In genomic region chr13:33817513-33817842, GRCh38 we compare ENCODE assay signal across 8 cellular contexts. TPM values are rescaled to one million over a fixed set of nuclear protein-coding genes. Genes with fewer than 3 reads are reported as not detected.
DNase-seq lines count a peak whose midpoint lies in the region; TF ChIP-seq lines count a peak whose summit lies in the region.

No MANE protein-coding gene starts in this region.

- H3K27ac ChIP-seq in neural cell (ENCODE audit: low read length), result peak overlapping the region; percentile 89

- no peak for TF ChIP-seq POLR2A in erythroblast (IDR thresholded peaks at IDR 0.05; ENCODE audit: low read length)

- no peaks in the 10 kb centered on the region for H3K9me3 ChIP-seq in neural cell (ENCODE audit: low read length)

- no peaks in the 10 kb centered on the region for H3K9me2 ChIP-seq in neural cell (ENCODE audit: insufficient read depth, low read length)

- H3K4me3 ChIP-seq in LNCaP clone FGC (ENCODE audit: low read depth, low read length), result peak overlapping the region; percentile 81
- peak overlapping the region; percentile 80 for H3K4me3 ChIP-seq in choroid plexus epithelial cell (ENCODE audit: low read depth, low read length)
- H3K4me3 ChIP-seq in neural cell (ENCODE audit: low read length), result peak overlapping the region; percentile 89

- H3K4me2 ChIP-seq in neural cell (ENCODE audit: low read length), result peak overlapping the region; percentile 85

- no peak for TF ChIP-seq RAD21 in neural cell (conservative IDR thresholded peaks at IDR 0.05)

- TF ChIP-seq CTCF in LNCaP clone FGC (IDR thresholded peaks at IDR 0.05; ENCODE audit: control insufficient read depth, extremely low read depth, insufficient read depth), result no peak
- TF ChIP-seq CTCF in choroid plexus epithelial cell (conservative IDR thresholded peaks at IDR 0.05; ENCODE audit: low read depth, low read length), result no peak
- TF ChIP-seq CTCF in neural cell (IDR thresholded peaks at IDR 0.05; ENCODE audit: poor library complexity, severe bottlenecking), result no peak

- no peaks in the 10 kb centered on the region for H3F3A ChIP-seq in neural cell (ENCODE audit: insufficient read depth, low read length, poor library complexity, severe bottlenecking)

- TF ChIP-seq EP300 in neural cell (conservative IDR thresholded peaks at IDR 0.05; ENCODE audit: poor library complexity, severe bottlenecking), result no peak

- H3K36me3 ChIP-seq in neural cell (ENCODE audit: insufficient read depth, low read length), result no peaks in the 10 kb centered on the region

- H3K9me3 Mint-ChIP-seq in T-helper 2 cell treated with Interferon-gamma antibody and Interleukin-4, amounts not matched to agents 5 μg/mL and 100 μg/mL, for 36 hours, result no peaks in the 10 kb centered on the region

- H4K20me1 ChIP-seq in neural cell (ENCODE audit: insufficient read depth), result no peaks in the 10 kb centered on the region

- H3K4me3 Mint-ChIP-seq in T-helper 2 cell treated with Interferon-gamma antibody and Interleukin-4, amounts not matched to agents 5 μg/mL and 100 μg/mL, for 36 hours, result peak overlapping the region; percentile 100

- H2AFZ ChIP-seq in neural cell (ENCODE audit: low read depth, low read length), result peak overlapping the region; percentile 99

- peaks cover 17% of the 10 kb centered on the region for H3K36me3 Mint-ChIP-seq in T-helper 2 cell treated with Interferon-gamma antibody and Interleukin-4, amounts not matched to agents 5 μg/mL and 100 μg/mL, for 36 hours (ENCODE audit: low read depth)

- peaks cover 8% of the 10 kb centered on the region for H3K27me3 Mint-ChIP-seq in T-helper 2 cell treated with Interferon-gamma antibody and Interleukin-4, amounts not matched to agents 5 μg/mL and 100 μg/mL, for 36 hours (ENCODE audit: low read depth)

- H3K4me1 Mint-ChIP-seq in T-helper 2 cell treated with Interferon-gamma antibody and Interleukin-4, amounts not matched to agents 5 μg/mL and 100 μg/mL, for 36 hours (ENCODE audit: low read depth), result peaks cover 30% of the 10 kb centered on the region

- peaks cover 12% of the 10 kb centered on the region for H3K79me2 ChIP-seq in neural cell (replicated peaks; ENCODE audit: insufficient read depth, low read length)

- no peaks in the 10 kb centered on the region for H3K27me3 ChIP-seq in neural cell (ENCODE audit: insufficient read depth, low read depth, low read length)

- H3K9ac ChIP-seq in neural cell (ENCODE audit: low read length), result peak overlapping the region; percentile 75

- no peak for DNase-seq in T-helper 2 cell treated with Interferon-gamma antibody and Interleukin-4, amounts not matched to agents 5 μg/mL and 100 μg/mL, for 36 hours (ENCODE audit: low spot score)
- DNase-seq in T-helper 2 cell (no peak), LNCaP clone FGC (ENCODE audit: low read depth) (no peak), choroid plexus epithelial cell (ENCODE audit: low read depth) (peak; percentile 9), NCI-H2107 (lab: John Stamatoyannopoulos, UW) (no peak), erythroblast (lab: John Stamatoyannopoulos, UW) (no peak), ureter (ENCODE audit: low spot score) (no peak)

- peak overlapping the region; percentile 93 for H3K27ac Mint-ChIP-seq in T-helper 2 cell treated with Interferon-gamma antibody and Interleukin-4, amounts not matched to agents 5 μg/mL and 100 μg/mL, for 36 hours

TF ChIP-seq in neural cell, 6 proteins besides CTCF, POLR2A, EP300 and RAD21:
- TF ChIP-seq SMC3 (conservative IDR thresholded peaks at IDR 0.05; ENCODE audit: poor library complexity), result no peak
- no peak for TF ChIP-seq EZH2 (IDR thresholded peaks at IDR 0.05; ENCODE audit: borderline replicate concordance, insufficient read depth, low read length, poor library complexity, severe bottlenecking)

RNA-seq across cellular contexts. Expression of gene RFC3, which starts 0.5 kb away (rescaled TPM):
- polyA plus RNA-seq in neural cell, result 11.3 and 13.8 TPM in 2 replicates
- 20.0 and 24.7 TPM in 2 replicates for polyA minus RNA-seq in neural cell
- total RNA-seq in ureter, result 8.1 TPM
